Comparison of ENCODE assay signal across 7 cellular contexts in the genomic region with DNA sequence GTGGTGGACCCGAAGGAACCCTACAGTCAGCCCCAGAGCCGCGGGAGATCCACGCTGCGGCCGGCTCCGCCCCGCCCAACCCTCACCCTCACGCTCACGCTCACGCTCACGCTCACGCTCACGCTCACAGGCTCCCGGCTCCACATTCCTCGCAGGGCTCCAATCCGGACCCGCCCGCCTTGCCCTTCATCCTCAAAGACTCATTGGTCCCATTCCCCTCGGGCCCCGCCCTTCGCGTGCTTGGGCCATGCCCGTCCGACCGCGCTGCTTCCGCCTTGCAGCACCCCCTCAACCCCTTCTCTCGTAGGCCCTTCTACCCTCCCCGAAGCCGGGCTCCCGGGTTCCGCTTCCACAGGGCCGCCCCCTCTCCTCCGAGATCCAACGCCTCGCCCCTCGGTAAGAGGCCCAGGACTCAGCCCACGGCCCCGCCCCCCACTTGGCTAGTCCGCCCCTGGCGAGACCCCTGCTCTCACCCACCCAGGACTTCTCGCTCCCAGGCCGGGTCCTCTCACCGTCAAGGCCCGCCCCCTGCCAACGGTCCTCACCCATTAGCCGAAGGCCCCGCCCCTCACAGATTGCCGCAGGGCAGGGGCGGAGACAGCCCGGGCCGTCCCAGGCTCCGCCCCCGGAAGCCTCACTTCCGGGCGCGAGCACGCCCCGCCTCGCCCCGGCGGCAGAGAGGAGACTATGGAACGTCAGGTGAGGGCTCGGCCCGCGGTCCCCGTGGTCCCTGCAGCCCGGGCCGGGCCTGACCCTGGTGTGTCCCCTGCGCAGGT. TPM values are rescaled to one million over a fixed set of nuclear protein-coding genes. Genes with fewer than 3 reads are reported as not detected.
DNase-seq lines count a peak whose midpoint lies in the region; ATAC-seq and TF ChIP-seq lines count a peak whose summit lies in the region.

A gene (plus strand): TSS at position 637 of the 776 bp plus-strand sequence. CDS start 51 bp downstream, at position 688.

- intact Hi-C loops in left colon (cut with DNase I, micrococcal nuclease) = loop anchor here (5.0 to 10.0 kb wide), 2 partner anchors 137 to 139 kb away; no protein-coding TSS in a partner anchor

- DNase-seq in T-helper 9 cell = peak; percentile 94
- peak; percentile 94 for DNase-seq in cerebellar cortex (ENCODE audit: low spot score)
- DNase-seq in left colon = peak; percentile 98 to 99
- DNase-seq in stimulated activated CD4-positive, alpha-beta T cell treated with anti-CD3 and anti-CD28 coated beads, Interleukin-2, amount 100 ng/mL, for 4 hours (ENCODE audit: low read depth) = peak; percentile 98
- DNase-seq in NCI-H1930 (lab: John Stamatoyannopoulos, UW) = no peak

- in situ Hi-C loops in GM18951 (cut with MboI; ENCODE audit: low sequenced_read_pairs, unreplicated experiment) = no loop called here

- ATAC-seq in HG03159 (IDR thresholded peaks at IDR 0.05; ENCODE audit: unreplicated experiment) (peak; percentile 81), left colon (peak; percentile 86)

- TF ChIP-seq POLR2A in GM18951 (IDR thresholded peaks at IDR 0.05; ENCODE audit: extremely low read depth, insufficient read depth, insufficient read length) = peak; percentile 93

RNA-seq across cellular contexts. Expression of the gene that starts here (rescaled TPM):
- total RNA-seq in left colon = 100 to 1,000 TPM; 153 to 182 TPM

Comparison
In these comparisons a context has a peak if more than half of its experiments do, and no peak if none do; other contexts are left out.
1. DNase-seq: peak in T-helper 9 cell (single experiment), cerebellar cortex (single experiment), left colon (2 of 2) and stimulated activated CD4-positive, alpha-beta T cell treated with anti-CD3 and anti-CD28 coated beads, Interleukin-2, amount 100 ng/mL, for 4 hours (single experiment); none in NCI-H1930 (0 of 2).